Comparison of ENCODE assay signal across 1 cellular context in the genomic region with DNA sequence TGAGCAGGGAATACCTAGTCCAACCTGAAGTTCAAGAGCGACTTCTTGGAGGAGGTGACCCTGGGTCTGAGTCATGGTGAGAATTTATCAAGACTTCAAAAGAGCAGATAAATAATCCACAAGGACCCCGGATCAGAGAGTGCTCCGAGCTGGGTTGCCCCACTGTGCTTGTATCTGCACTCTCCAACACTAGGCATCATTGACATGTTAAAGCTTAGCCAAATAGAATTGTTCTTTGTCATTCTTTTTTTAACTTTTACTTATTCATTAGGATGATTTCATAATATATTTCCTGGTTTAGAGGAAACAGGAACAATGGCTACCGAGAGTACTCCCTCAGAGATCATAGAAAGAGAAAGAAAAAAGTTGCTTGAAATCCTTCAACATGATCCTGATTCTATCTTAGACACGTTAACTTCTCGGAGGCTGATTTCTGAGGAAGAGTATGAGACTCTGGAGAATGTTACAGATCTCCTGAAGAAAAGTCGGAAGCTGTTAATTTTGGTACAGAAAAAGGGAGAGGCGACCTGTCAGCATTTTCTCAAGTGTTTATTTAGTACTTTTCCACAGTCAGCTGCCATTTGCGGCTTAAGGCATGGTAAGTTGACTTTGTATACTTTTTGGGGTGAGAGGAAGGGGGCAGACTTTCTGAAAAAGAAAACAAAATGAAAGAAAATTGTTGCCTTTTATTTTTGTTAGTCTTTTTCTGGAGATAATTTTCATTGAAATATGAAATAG.
TF ChIP-seq lines count a peak whose summit lies in the region.

A gene with protein sequence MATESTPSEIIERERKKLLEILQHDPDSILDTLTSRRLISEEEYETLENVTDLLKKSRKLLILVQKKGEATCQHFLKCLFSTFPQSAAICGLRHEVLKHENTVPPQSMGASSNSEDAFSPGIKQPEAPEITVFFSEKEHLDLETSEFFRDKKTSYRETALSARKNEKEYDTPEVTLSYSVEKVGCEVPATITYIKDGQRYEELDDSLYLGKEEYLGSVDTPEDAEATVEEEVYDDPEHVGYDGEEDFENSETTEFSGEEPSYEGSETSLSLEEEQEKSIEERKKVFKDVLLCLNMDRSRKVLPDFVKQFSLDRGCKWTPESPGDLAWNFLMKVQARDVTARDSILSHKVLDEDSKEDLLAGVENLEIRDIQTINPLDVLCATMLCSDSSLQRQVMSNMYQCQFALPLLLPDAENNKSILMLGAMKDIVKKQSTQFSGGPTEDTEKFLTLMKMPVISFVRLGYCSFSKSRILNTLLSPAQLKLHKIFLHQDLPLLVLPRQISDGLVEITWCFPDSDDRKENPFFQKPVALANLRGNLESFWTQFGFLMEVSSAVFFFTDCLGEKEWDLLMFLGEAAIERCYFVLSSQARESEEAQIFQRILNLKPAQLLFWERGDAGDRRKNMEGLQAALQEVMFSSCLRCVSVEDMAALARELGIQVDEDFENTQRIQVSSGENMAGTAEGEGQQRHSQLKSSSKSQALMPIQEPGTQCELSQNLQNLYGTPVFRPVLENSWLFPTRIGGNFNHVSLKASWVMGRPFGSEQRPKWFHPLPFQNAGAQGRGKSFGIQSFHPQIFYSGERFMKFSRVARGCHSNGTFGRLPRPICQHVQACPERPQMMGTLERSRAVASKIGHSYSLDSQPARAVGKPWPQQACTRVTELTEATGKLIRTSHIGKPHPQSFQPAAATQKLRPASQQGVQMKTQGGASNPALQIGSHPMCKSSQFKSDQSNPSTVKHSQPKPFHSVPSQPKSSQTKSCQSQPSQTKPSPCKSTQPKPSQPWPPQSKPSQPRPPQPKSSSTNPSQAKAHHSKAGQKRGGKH (plus strand): TSS at position 300 of the 738 bp plus-strand sequence. CDS start 16 bp downstream, at position 316.

TF ChIP-seq in K562, 482 proteins besides CTCF, POLR2A, EP300 and RAD21 (continued from another document and continues in another):
- TF ChIP-seq, protein P1, sequence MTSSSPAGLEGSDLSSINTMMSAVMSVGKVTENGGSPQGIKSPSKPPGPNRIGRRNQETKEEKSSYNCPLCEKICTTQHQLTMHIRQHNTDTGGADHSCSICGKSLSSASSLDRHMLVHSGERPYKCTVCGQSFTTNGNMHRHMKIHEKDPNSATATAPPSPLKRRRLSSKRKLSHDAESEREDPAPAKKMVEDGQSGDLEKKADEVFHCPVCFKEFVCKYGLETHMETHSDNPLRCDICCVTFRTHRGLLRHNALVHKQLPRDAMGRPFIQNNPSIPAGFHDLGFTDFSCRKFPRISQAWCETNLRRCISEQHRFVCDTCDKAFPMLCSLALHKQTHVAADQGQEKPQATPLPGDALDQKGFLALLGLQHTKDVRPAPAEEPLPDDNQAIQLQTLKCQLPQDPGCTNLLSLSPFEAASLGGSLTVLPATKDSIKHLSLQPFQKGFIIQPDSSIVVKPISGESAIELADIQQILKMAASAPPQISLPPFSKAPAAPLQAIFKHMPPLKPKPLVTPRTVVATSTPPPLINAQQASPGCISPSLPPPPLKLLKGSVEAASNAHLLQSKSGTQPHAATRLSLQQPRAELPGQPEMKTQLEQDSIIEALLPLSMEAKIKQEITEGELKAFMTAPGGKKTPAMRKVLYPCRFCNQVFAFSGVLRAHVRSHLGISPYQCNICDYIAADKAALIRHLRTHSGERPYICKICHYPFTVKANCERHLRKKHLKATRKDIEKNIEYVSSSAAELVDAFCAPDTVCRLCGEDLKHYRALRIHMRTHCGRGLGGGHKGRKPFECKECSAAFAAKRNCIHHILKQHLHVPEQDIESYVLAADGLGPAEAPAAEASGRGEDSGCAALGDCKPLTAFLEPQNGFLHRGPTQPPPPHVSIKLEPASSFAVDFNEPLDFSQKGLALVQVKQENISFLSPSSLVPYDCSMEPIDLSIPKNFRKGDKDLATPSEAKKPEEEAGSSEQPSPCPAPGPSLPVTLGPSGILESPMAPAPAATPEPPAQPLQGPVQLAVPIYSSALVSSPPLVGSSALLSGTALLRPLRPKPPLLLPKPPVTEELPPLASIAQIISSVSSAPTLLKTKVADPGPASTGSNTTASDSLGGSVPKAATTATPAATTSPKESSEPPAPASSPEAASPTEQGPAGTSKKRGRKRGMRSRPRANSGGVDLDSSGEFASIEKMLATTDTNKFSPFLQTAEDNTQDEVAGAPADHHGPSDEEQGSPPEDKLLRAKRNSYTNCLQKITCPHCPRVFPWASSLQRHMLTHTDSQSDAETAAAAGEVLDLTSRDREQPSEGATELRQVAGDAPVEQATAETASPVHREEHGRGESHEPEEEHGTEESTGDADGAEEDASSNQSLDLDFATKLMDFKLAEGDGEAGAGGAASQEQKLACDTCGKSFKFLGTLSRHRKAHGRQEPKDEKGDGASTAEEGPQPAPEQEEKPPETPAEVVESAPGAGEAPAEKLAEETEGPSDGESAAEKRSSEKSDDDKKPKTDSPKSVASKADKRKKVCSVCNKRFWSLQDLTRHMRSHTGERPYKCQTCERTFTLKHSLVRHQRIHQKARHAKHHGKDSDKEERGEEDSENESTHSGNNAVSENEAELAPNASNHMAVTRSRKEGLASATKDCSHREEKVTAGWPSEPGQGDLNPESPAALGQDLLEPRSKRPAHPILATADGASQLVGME (CRISPR knock-in tag; IDR thresholded peaks at IDR 0.05): no peak
- TF ChIP-seq, protein P2, sequence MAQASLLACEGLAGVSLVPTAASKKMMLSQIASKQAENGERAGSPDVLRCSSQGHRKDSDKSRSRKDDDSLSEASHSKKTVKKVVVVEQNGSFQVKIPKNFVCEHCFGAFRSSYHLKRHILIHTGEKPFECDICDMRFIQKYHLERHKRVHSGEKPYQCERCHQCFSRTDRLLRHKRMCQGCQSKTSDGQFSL (CRISPR knock-in tag; IDR thresholded peaks at IDR 0.05): no peak
- TF ChIP-seq, protein P2 (tag; IDR thresholded peaks at IDR 0.05): no peak
- peak; percentile 58 for TF ChIP-seq SMARCA4 (IDR thresholded peaks at IDR 0.05)
- TF ChIP-seq, protein P3, sequence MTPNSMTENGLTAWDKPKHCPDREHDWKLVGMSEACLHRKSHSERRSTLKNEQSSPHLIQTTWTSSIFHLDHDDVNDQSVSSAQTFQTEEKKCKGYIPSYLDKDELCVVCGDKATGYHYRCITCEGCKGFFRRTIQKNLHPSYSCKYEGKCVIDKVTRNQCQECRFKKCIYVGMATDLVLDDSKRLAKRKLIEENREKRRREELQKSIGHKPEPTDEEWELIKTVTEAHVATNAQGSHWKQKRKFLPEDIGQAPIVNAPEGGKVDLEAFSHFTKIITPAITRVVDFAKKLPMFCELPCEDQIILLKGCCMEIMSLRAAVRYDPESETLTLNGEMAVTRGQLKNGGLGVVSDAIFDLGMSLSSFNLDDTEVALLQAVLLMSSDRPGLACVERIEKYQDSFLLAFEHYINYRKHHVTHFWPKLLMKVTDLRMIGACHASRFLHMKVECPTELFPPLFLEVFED (CRISPR knock-in tag; conservative IDR thresholded peaks at IDR 0.05): no peak
- TF ChIP-seq JUNB (CRISPR knock-in tag; conservative IDR thresholded peaks at IDR 0.05): no peak
- TF ChIP-seq ZNF668 (CRISPR knock-in tag; IDR thresholded peaks at IDR 0.05): no peak
- no peak for TF ChIP-seq RBBP5 (IDR thresholded peaks at IDR 0.05; ENCODE audit: borderline replicate concordance, insufficient read depth, low read length, poor library complexity, severe bottlenecking)
- TF ChIP-seq, protein P4, sequence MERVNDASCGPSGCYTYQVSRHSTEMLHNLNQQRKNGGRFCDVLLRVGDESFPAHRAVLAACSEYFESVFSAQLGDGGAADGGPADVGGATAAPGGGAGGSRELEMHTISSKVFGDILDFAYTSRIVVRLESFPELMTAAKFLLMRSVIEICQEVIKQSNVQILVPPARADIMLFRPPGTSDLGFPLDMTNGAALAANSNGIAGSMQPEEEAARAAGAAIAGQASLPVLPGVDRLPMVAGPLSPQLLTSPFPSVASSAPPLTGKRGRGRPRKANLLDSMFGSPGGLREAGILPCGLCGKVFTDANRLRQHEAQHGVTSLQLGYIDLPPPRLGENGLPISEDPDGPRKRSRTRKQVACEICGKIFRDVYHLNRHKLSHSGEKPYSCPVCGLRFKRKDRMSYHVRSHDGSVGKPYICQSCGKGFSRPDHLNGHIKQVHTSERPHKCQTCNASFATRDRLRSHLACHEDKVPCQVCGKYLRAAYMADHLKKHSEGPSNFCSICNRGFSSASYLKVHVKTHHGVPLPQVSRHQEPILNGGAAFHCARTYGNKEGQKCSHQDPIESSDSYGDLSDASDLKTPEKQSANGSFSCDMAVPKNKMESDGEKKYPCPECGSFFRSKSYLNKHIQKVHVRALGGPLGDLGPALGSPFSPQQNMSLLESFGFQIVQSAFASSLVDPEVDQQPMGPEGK (CRISPR knock-in tag; IDR thresholded peaks at IDR 0.05; ENCODE audit: borderline replicate concordance): 0 out of 2 replicates have a peak, but pooled peaks have one; percentile 27
- TF ChIP-seq, protein P5, sequence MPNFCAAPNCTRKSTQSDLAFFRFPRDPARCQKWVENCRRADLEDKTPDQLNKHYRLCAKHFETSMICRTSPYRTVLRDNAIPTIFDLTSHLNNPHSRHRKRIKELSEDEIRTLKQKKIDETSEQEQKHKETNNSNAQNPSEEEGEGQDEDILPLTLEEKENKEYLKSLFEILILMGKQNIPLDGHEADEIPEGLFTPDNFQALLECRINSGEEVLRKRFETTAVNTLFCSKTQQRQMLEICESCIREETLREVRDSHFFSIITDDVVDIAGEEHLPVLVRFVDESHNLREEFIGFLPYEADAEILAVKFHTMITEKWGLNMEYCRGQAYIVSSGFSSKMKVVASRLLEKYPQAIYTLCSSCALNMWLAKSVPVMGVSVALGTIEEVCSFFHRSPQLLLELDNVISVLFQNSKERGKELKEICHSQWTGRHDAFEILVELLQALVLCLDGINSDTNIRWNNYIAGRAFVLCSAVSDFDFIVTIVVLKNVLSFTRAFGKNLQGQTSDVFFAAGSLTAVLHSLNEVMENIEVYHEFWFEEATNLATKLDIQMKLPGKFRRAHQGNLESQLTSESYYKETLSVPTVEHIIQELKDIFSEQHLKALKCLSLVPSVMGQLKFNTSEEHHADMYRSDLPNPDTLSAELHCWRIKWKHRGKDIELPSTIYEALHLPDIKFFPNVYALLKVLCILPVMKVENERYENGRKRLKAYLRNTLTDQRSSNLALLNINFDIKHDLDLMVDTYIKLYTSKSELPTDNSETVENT (CRISPR knock-in tag; IDR thresholded peaks at IDR 0.05): no peak
- TF ChIP-seq, protein P6, sequence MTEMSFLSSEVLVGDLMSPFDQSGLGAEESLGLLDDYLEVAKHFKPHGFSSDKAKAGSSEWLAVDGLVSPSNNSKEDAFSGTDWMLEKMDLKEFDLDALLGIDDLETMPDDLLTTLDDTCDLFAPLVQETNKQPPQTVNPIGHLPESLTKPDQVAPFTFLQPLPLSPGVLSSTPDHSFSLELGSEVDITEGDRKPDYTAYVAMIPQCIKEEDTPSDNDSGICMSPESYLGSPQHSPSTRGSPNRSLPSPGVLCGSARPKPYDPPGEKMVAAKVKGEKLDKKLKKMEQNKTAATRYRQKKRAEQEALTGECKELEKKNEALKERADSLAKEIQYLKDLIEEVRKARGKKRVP (CRISPR knock-in tag; IDR thresholded peaks at IDR 0.05): no peak
- no peak for TF ChIP-seq CBX5 (IDR thresholded peaks at IDR 0.05; ENCODE audit: borderline replicate concordance, low read depth)
- no peak for TF ChIP-seq SMARCA5 (IDR thresholded peaks at IDR 0.05)
- TF ChIP-seq KLF10 (CRISPR knock-in tag; IDR thresholded peaks at IDR 0.05): no peak
- TF ChIP-seq XRCC4 (IDR thresholded peaks at IDR 0.05; ENCODE audit: extremely low read depth, insufficient read depth, insufficient read length): no peak
- TF ChIP-seq MCM3 (IDR thresholded peaks at IDR 0.05): no peak
- TF ChIP-seq, protein P7, sequence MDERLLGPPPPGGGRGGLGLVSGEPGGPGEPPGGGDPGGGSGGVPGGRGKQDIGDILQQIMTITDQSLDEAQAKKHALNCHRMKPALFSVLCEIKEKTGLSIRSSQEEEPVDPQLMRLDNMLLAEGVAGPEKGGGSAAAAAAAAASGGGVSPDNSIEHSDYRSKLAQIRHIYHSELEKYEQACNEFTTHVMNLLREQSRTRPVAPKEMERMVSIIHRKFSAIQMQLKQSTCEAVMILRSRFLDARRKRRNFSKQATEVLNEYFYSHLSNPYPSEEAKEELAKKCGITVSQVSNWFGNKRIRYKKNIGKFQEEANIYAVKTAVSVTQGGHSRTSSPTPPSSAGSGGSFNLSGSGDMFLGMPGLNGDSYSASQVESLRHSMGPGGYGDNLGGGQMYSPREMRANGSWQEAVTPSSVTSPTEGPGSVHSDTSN (CRISPR knock-in tag; IDR thresholded peaks at IDR 0.05; ENCODE audit: low read depth): no peak
- TF ChIP-seq, protein P7 (tag; conservative IDR thresholded peaks at IDR 0.05; ENCODE audit: low read depth): peak; percentile 74
- TF ChIP-seq KDM5B (IDR thresholded peaks at IDR 0.05; ENCODE audit: insufficient replicate concordance, low read depth, low read length): peak; percentile 49
- no peak for TF ChIP-seq SRSF9 (IDR thresholded peaks at IDR 0.05; ENCODE audit: borderline replicate concordance, low read depth, low read length)
- TF ChIP-seq ZC3H8 (IDR thresholded peaks at IDR 0.05): no peak
